Comparison of ENCODE assay signal across 2 cellular contexts in the genomic region with DNA sequence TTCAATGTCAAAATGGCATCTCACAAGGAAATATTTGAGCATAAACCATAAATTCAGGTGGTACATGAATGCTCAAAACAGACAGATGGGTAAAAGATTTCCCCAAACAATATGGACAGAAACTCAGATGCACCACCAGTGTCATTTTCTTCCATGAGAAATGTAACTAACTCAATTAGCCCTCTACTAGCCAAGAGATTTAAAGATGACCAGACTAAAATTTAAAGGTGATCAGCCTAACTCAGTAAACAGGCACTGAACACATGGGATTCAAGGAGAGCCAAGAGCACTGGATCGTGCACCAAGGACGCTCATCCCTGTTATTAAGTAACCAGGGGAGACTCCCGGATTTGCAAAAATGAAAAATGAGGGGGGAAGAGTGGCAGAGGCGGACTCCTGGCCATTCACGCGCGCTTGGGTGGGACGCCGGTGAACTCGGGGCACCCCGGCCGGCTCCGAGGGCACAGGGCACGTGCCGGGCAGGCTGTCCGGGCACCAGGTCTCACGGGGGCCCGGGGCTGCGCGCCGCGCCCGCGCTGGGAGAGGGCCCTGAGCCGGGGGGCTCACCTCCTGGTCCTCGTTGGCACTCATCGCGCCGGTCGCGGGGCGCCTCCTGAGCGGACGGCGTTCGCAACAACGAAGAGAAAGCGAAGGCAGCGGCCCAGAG.
TF ChIP-seq lines count a peak whose summit lies in the region.

No MANE protein-coding gene starts in this region.

TF ChIP-seq in HEK293, 187 proteins besides CTCF, POLR2A, EP300 and RAD21:
- TF ChIP-seq ZNF335 (tag by site-specific recombination; conservative IDR thresholded peaks at IDR 0.05) (peak; percentile 42), ZNF561 (tag by site-specific recombination; IDR thresholded peaks at IDR 0.05; ENCODE audit: borderline replicate concordance) (0 out of 2 replicates have a peak, but pooled peaks have one; percentile 8), ZBTB20 (tag by site-specific recombination; IDR thresholded peaks at IDR 0.05) (peak; percentile 81), ZNF391 (tag by site-specific recombination; IDR thresholded peaks at IDR 0.05; ENCODE audit: borderline replicate concordance, low read depth) (no peak), OVOL3 (tag by site-specific recombination; IDR thresholded peaks at IDR 0.05) (no peak), ZNF792 (tag by site-specific recombination; IDR thresholded peaks at IDR 0.05) (no peak)
- TF ChIP-seq, protein P1, sequence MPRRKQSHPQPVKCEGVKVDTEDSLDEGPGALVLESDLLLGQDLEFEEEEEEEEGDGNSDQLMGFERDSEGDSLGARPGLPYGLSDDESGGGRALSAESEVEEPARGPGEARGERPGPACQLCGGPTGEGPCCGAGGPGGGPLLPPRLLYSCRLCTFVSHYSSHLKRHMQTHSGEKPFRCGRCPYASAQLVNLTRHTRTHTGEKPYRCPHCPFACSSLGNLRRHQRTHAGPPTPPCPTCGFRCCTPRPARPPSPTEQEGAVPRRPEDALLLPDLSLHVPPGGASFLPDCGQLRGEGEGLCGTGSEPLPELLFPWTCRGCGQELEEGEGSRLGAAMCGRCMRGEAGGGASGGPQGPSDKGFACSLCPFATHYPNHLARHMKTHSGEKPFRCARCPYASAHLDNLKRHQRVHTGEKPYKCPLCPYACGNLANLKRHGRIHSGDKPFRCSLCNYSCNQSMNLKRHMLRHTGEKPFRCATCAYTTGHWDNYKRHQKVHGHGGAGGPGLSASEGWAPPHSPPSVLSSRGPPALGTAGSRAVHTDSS (tag by site-specific recombination; IDR thresholded peaks at IDR 0.05) = no peak
- TF ChIP-seq, protein P2, sequence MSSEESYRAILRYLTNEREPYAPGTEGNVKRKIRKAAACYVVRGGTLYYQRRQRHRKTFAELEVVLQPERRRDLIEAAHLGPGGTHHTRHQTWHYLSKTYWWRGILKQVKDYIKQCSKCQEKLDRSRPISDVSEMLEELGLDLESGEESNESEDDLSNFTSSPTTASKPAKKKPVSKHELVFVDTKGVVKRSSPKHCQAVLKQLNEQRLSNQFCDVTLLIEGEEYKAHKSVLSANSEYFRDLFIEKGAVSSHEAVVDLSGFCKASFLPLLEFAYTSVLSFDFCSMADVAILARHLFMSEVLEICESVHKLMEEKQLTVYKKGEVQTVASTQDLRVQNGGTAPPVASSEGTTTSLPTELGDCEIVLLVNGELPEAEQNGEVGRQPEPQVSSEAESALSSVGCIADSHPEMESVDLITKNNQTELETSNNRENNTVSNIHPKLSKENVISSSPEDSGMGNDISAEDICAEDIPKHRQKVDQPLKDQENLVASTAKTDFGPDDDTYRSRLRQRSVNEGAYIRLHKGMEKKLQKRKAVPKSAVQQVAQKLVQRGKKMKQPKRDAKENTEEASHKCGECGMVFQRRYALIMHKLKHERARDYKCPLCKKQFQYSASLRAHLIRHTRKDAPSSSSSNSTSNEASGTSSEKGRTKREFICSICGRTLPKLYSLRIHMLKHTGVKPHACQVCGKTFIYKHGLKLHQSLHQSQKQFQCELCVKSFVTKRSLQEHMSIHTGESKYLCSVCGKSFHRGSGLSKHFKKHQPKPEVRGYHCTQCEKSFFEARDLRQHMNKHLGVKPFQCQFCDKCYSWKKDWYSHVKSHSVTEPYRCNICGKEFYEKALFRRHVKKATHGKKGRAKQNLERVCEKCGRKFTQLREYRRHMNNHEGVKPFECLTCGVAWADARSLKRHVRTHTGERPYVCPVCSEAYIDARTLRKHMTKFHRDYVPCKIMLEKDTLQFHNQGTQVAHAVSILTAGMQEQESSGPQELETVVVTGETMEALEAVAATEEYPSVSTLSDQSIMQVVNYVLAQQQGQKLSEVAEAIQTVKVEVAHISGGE (tag by site-specific recombination; conservative IDR thresholded peaks at IDR 0.05; ENCODE audit: low read depth) = peak; percentile 28; the same call in 1 of the 2 replicates

TF ChIP-seq in GM12878, 131 proteins besides CTCF, POLR2A, EP300 and RAD21:
- no peak for TF ChIP-seq BRCA1 (IDR thresholded peaks at IDR 0.05; ENCODE audit: low read depth, low read length)
- peak; percentile 51; the same call in 1 of the 2 replicates for TF ChIP-seq ZNF207 (IDR thresholded peaks at IDR 0.05; ENCODE audit: borderline replicate concordance)
- peak; percentile 37; the same call in 1 of the 2 replicates for TF ChIP-seq SMARCA5 (IDR thresholded peaks at IDR 0.05)
- TF ChIP-seq CHD1 (IDR thresholded peaks at IDR 0.05; ENCODE audit: low read depth, low read length) = no peak
- TF ChIP-seq, protein P3, sequence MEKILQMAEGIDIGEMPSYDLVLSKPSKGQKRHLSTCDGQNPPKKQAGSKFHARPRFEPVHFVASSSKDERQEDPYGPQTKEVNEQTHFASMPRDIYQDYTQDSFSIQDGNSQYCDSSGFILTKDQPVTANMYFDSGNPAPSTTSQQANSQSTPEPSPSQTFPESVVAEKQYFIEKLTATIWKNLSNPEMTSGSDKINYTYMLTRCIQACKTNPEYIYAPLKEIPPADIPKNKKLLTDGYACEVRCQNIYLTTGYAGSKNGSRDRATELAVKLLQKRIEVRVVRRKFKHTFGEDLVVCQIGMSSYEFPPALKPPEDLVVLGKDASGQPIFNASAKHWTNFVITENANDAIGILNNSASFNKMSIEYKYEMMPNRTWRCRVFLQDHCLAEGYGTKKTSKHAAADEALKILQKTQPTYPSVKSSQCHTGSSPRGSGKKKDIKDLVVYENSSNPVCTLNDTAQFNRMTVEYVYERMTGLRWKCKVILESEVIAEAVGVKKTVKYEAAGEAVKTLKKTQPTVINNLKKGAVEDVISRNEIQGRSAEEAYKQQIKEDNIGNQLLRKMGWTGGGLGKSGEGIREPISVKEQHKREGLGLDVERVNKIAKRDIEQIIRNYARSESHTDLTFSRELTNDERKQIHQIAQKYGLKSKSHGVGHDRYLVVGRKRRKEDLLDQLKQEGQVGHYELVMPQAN (conservative IDR thresholded peaks at IDR 0.05) = peak; percentile 64
- TF ChIP-seq TCF3 (IDR thresholded peaks at IDR 0.05; ENCODE audit: borderline replicate concordance, insufficient read depth, low read depth, low read length) = no peak
- peak; percentile 58; the same call in 1 of the 2 replicates for TF ChIP-seq NR2F1 (conservative IDR thresholded peaks at IDR 0.05)
- no peak for TF ChIP-seq KAT2A (conservative IDR thresholded peaks at IDR 0.05; ENCODE audit: control insufficient read depth, low read depth, low read length)
- TF ChIP-seq BHLHE40 (IDR thresholded peaks at IDR 0.05; ENCODE audit: borderline replicate concordance in 1 of 2, low read depth in 2 of 2, low read length in 1 of 2) = peak; percentile 55 to 96; a peak in 3 of 4 replicates
- TF ChIP-seq NFIC (IDR thresholded peaks at IDR 0.05; ENCODE audit: low read depth, low read length) = no peak
- TF ChIP-seq ZNF217 (IDR thresholded peaks at IDR 0.05) = 0 out of 2 replicates have a peak, but pooled peaks have one; percentile 19
- peak; percentile 52; the same call in 1 of the 2 replicates for TF ChIP-seq RB1 (IDR thresholded peaks at IDR 0.05; ENCODE audit: borderline replicate concordance)
- TF ChIP-seq, protein P4, sequence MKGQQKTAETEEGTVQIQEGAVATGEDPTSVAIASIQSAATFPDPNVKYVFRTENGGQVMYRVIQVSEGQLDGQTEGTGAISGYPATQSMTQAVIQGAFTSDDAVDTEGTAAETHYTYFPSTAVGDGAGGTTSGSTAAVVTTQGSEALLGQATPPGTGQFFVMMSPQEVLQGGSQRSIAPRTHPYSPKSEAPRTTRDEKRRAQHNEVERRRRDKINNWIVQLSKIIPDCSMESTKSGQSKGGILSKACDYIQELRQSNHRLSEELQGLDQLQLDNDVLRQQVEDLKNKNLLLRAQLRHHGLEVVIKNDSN (IDR thresholded peaks at IDR 0.05; ENCODE audit: borderline replicate concordance, extremely low read length, insufficient read depth, low read depth, low read length) = peak; percentile 25
- 0 out of 2 replicates have a peak, but pooled peaks have one; percentile 14 for TF ChIP-seq RBBP5 (conservative IDR thresholded peaks at IDR 0.05)
- no peak for TF ChIP-seq MXI1 (IDR thresholded peaks at IDR 0.05; ENCODE audit: low read depth, low read length)
- peak; percentile 66; the same call in 1 of the 2 replicates for TF ChIP-seq LARP7 (IDR thresholded peaks at IDR 0.05)
- TF ChIP-seq PML (IDR thresholded peaks at IDR 0.05; ENCODE audit: low read length) = peak; percentile 40; the same call in 1 of the 2 replicates
- no peak for TF ChIP-seq GABPA (IDR thresholded peaks at IDR 0.05; ENCODE audit: low read depth)
- no peak for TF ChIP-seq MEF2A (IDR thresholded peaks at IDR 0.05; ENCODE audit: insufficient read depth, low read depth, low read length)
- TF ChIP-seq, protein P5, sequence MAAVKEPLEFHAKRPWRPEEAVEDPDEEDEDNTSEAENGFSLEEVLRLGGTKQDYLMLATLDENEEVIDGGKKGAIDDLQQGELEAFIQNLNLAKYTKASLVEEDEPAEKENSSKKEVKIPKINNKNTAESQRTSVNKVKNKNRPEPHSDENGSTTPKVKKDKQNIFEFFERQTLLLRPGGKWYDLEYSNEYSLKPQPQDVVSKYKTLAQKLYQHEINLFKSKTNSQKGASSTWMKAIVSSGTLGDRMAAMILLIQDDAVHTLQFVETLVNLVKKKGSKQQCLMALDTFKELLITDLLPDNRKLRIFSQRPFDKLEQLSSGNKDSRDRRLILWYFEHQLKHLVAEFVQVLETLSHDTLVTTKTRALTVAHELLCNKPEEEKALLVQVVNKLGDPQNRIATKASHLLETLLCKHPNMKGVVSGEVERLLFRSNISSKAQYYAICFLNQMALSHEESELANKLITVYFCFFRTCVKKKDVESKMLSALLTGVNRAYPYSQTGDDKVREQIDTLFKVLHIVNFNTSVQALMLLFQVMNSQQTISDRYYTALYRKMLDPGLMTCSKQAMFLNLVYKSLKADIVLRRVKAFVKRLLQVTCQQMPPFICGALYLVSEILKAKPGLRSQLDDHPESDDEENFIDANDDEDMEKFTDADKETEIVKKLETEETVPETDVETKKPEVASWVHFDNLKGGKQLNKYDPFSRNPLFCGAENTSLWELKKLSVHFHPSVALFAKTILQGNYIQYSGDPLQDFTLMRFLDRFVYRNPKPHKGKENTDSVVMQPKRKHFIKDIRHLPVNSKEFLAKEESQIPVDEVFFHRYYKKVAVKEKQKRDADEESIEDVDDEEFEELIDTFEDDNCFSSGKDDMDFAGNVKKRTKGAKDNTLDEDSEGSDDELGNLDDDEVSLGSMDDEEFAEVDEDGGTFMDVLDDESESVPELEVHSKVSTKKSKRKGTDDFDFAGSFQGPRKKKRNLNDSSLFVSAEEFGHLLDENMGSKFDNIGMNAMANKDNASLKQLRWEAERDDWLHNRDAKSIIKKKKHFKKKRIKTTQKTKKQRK (IDR thresholded peaks at IDR 0.05; ENCODE audit: low read depth, low read length) = no peak
